Comparison of ENCODE assay signal across 10 cellular contexts in the genomic region with DNA sequence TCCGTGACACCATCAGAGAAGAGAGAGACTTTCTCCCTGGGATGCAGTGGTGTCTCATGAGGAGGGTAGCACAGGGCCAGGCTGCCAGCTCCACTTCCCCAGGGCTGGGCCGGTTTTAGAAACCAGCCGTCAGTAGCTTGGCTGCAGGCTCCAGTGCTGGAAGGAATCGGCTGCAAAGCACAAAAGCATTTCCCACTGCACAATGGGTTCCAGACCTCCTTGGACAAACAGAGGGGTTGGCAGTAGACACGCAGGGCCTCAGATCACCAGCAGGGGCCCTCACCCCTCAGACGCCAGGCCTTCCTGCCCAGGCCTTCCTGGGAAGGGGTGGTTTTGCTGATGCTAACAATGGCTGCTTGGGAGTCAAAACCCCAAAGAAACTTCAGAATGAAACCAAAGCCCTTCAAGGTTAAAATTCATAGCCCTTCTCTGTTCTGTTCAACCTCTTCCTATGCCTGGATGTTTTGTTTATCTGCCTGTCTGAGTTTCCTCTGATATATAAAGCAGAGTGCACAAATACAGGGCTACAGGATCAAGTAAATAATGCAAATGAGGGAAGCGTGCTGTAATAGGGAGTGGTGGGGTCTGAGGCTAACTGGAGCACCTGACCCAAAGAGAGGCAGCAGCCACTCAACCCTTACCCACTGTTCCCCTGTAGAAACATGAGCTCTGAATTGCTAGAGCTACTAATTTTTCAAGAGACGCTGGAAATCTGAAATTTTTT. TPM values are rescaled to one million over a fixed set of nuclear protein-coding genes. Genes with fewer than 3 reads are reported as not detected.
DNase-seq lines count a peak whose midpoint lies in the region; ATAC-seq, FAIRE-seq and TF ChIP-seq lines count a peak whose summit lies in the region.
"Had no signal": no experiment of that assay in that cellular context is flagged by ENCODE, and none has a peak within 500 bp of the region (broad histone marks: within the 10 kb centered on the region; RNA-seq: fewer than 3 reads in every experiment).

No MANE protein-coding gene starts in this region.

- DNase-seq in NCI-H2196 (lab: John Stamatoyannopoulos, UW; ENCODE audit: unreplicated experiment) (peak; percentile 18), NCI-H2196 treated with DMSO at 0.1 percent for 48 hours (lab: John Stamatoyannopoulos, UW; ENCODE audit: unreplicated experiment) (no peak), body of pancreas (peak in 2 of 4 donors; percentile 14), HepG2 (ENCODE audit: low spot score) (peak; percentile 64)

- H3K9me3 ChIP-seq in body of pancreas = no peaks in the 10 kb centered on the region
- H3K9me3 ChIP-seq in HepG2 (ENCODE audit: low read length) = no peaks in the 10 kb centered on the region
- H3K9me3 ChIP-seq: thyroid gland had no signal

- H3K9ac ChIP-seq in KMS-11 (no peak overlapping the region), HepG2 (ENCODE audit: insufficient read depth, low read depth, low read length) (no peak overlapping the region)
- H3K9ac ChIP-seq: BLaER1 treated with 17β-estradiol and CSF1 and Interleukin-3, amounts not matched to agents 10 nM and 100 nM had no signal

- peak; percentile 80 for TF ChIP-seq CTCF in KMS-11 (conservative IDR thresholded peaks at IDR 0.05; ENCODE audit: low read depth, low read length)
- peak in 6 of 7 experiments; percentile 7 to 24 (median 20) for TF ChIP-seq CTCF in body of pancreas (IDR thresholded peaks at IDR 0.05)
- TF ChIP-seq CTCF in HepG2 (CRISPR knock-in tag; IDR thresholded peaks at IDR 0.05) = peak; percentile 93

- no peak overlapping the region for H3K4me3 ChIP-seq in KMS-11 (IDR thresholded peaks at IDR 0.05; ENCODE audit: insufficient read depth, low read depth, low read length)
- no peak overlapping the region for H3K4me3 ChIP-seq in body of pancreas
- H3K4me3 ChIP-seq in HepG2 (replicated peaks in 1 of 3; ENCODE audit: insufficient read depth in 1 of 3, low read depth in 2 of 3, low read length in 3 of 3) = peak overlapping the region in 1 of 3 experiments; percentile 23; a peak in 1 of 6 replicates
- H3K4me3 ChIP-seq: BLaER1 treated with 17β-estradiol and CSF1 and Interleukin-3, amounts not matched to agents 10 nM and 100 nM; thyroid gland had no signal

- H3K27me3 ChIP-seq in KMS-11 (ENCODE audit: insufficient read depth, low read depth) = no peaks in the 10 kb centered on the region
- no peaks in the 10 kb centered on the region for H3K27me3 ChIP-seq in body of pancreas
- H3K27me3 ChIP-seq in HepG2 (ENCODE audit: control insufficient read depth in 1 of 2, insufficient read depth in 2 of 2, low read length in 2 of 2) = peaks cover 2 to 5% of the 10 kb centered on the region in 2 experiments; a peak in 3 of 5 replicates
- H3K27me3 ChIP-seq: BLaER1 treated with 17β-estradiol and CSF1 and Interleukin-3, amounts not matched to agents 10 nM and 100 nM; thyroid gland had no signal

- TF ChIP-seq POLR2A in body of pancreas (IDR thresholded peaks at IDR 0.05) (no peak), HepG2 (IDR thresholded peaks at IDR 0.05; ENCODE audit: insufficient read depth in 1 of 2, low read depth in 2 of 2, low read length in 2 of 2) (no peak)

- CTCF ChIA-PET in HepG2 (lab: Yijun Ruan, JAX; ENCODE audit: low intra/inter-chr PET ratio, low total read pairs) = interaction anchor here (0.7 to 2.3 kb wide), 3 partner anchors 69 to 147 kb away, joined by 3 to 13 read pairs (median 8); partner anchors contain the start of gene EMP2

- WGBS in body of pancreas, 2 donors = 70 to 81% methylated on average over 7 to 8 of the region's 8 CpGs
- 31% methylated on average over 5 of the region's 8 CpGs for WGBS in HepG2 (ENCODE audit: low lambda C conversion rate)

- BruUV-seq in HepG2 (replicated peaks; lab: Mats Ljungman, UMichigan) = no TSS peak

- peak; percentile 97 for FAIRE-seq in HepG2 (lab: Jason Lieb, UNC)

- H2AFZ ChIP-seq in KMS-11 (ENCODE audit: low read depth) (peak overlapping the region; percentile 72), HepG2 (ENCODE audit: low read length) (peak overlapping the region; percentile 21)

- peak; percentile 77 for TF ChIP-seq RAD21 in HepG2 (CRISPR knock-in tag; IDR thresholded peaks at IDR 0.05)

- no peak for TF ChIP-seq EP300 in HepG2 (IDR thresholded peaks at IDR 0.05; ENCODE audit: low read depth in 2 of 2, low read length in 2 of 2)
- no peak for TF ChIP-seq EP300 in HepG2 (CRISPR knock-in tag; IDR thresholded peaks at IDR 0.05; ENCODE audit: borderline replicate concordance)

- no peak overlapping the region for H3K27ac ChIP-seq in KMS-11
- H3K27ac ChIP-seq in body of pancreas = no peak overlapping the region
- no peak overlapping the region for H3K27ac ChIP-seq in HepG2 (ENCODE audit: extremely low read length, insufficient read depth, low read length)
- H3K27ac ChIP-seq: BLaER1 treated with 17β-estradiol and CSF1 and Interleukin-3, amounts not matched to agents 10 nM and 100 nM; thyroid gland had no signal

- H3K4me2 ChIP-seq in KMS-11 (0 out of 2 replicates have a peak overlapping the region, but pooled peaks have one; percentile 17), HepG2 (ENCODE audit: low read depth, low read length) (peak overlapping the region; percentile 60)

- H3K4me1 ChIP-seq in KMS-11 (ENCODE audit: low read depth, poor library complexity, severe bottlenecking) (peaks cover 25% of the 10 kb centered on the region), body of pancreas (no peaks in the 10 kb centered on the region), HepG2 (ENCODE audit: insufficient read depth, low read length) (peaks cover 18% of the 10 kb centered on the region)
- H3K4me1 ChIP-seq: thyroid gland had no signal

- ATAC-seq in body of pancreas (no peak), HepG2 (peak; percentile 98), HG03159 (IDR thresholded peaks at IDR 0.05; ENCODE audit: unreplicated experiment) (no peak), HG02678 (IDR thresholded peaks at IDR 0.05; ENCODE audit: unreplicated experiment) (no peak), HG03342 (IDR thresholded peaks at IDR 0.05; ENCODE audit: unreplicated experiment) (no peak)

- H3K79me2 ChIP-seq in KMS-11 (ENCODE audit: insufficient read depth, low read depth) (no peaks in the 10 kb centered on the region), HepG2 (ENCODE audit: insufficient read depth, low read length) (no peaks in the 10 kb centered on the region)

- in situ Hi-C loops in HepG2 (cut with HindIII; ENCODE audit: extremely low pct_ligation_motif_present, low pct_unique_long_range_greater_than_20kb) = no loop called here

- intact Hi-C loops in body of pancreas (cut with DNase I) (no loop called here), HepG2 (cut with micrococcal nuclease; ENCODE audit: unreplicated experiment) (loop anchor here (1.0 kb wide), 2 partner anchors 20 to 69 kb away; no protein-coding TSS in a partner anchor)

- no peaks in the 10 kb centered on the region for H4K20me1 ChIP-seq in KMS-11 (ENCODE audit: insufficient read depth)
- no peaks in the 10 kb centered on the region for H4K20me1 ChIP-seq in HepG2 (ENCODE audit: insufficient read depth, low read length)
- H4K20me1 ChIP-seq: BLaER1 treated with 17β-estradiol and CSF1 and Interleukin-3, amounts not matched to agents 10 nM and 100 nM had no signal

- H3K36me3 ChIP-seq in KMS-11 (ENCODE audit: insufficient read depth) (no peaks in the 10 kb centered on the region), body of pancreas (replicated peaks in 1 of 2; ENCODE audit: insufficient read depth in 1 of 2, low read depth in 2 of 2) (no peaks in the 10 kb centered on the region), HepG2 (replicated peaks in 1 of 2; ENCODE audit: control insufficient read depth in 1 of 2, insufficient read depth in 2 of 2, low read length in 2 of 2) (no peaks in the 10 kb centered on the region)
- H3K36me3 ChIP-seq: BLaER1 treated with 17β-estradiol and CSF1 and Interleukin-3, amounts not matched to agents 10 nM and 100 nM; thyroid gland had no signal

- POLR2A ChIA-PET in HepG2 (lab: Yijun Ruan, JAX) = no interaction called here

TF ChIP-seq in HepG2, 621 proteins besides CTCF, POLR2A, EP300 and RAD21 (continues in another document):
- TF ChIP-seq FOXK2 (IDR thresholded peaks at IDR 0.05) (no peak), NPAS2 (CRISPR knock-in tag; IDR thresholded peaks at IDR 0.05; ENCODE audit: borderline replicate concordance) (no peak), FLYWCH1 (CRISPR knock-in tag; IDR thresholded peaks at IDR 0.05) (no peak), ELF3 (CRISPR knock-in tag; IDR thresholded peaks at IDR 0.05) (peak; percentile 71)

RNA-seq across cellular contexts. Expression of gene TEKT5, which starts 26.2 kb away (rescaled TPM):
- total RNA-seq in body of pancreas = not detected
- not detected in 2 replicates for total RNA-seq in HepG2 (2016; rRNA removed; fragmentation: Illumina TruSeq; extraction: Trizol)
- not detected in 2 replicates for total RNA-seq in HepG2 (2016; cell fraction: cytosol; rRNA removed; fragmentation: Illumina TruSeq; extraction: Trizol; ENCODE audit: low read depth)
- not detected in 2 replicates for total RNA-seq in HepG2 (2016; cell fraction: insoluble cytoplasmic fraction; rRNA removed; fragmentation: Illumina TruSeq; extraction: Trizol)
- total RNA-seq in HepG2 (2016; cell fraction: membrane; rRNA removed; fragmentation: Illumina TruSeq; extraction: Trizol) = not detected in 2 replicates
- not detected in 2 replicates for total RNA-seq in HepG2 (2016; cell fraction: nucleus; rRNA removed; fragmentation: Illumina TruSeq; extraction: Trizol)
- polyA plus RNA-seq in HepG2 (2011; rRNA removed) = 0.16 and 0.25 TPM in 2 replicates
- 0.08 TPM in 1 of 2 replicates, not detected in the other for polyA plus RNA-seq in HepG2 (2011; cell fraction: cytosol; rRNA removed)
- polyA plus RNA-seq in HepG2 (2011; cell fraction: nucleus; rRNA removed) = 0.12 and 0.16 TPM in 2 replicates
- 0.39 and 0.84 TPM in 2 replicates for polyA plus RNA-seq in HepG2 (2012)
- polyA plus RNA-seq in HepG2 (2016; cell fraction: cytosol; fragmentation: Illumina TruSeq; extraction: Trizol; ENCODE audit: low read depth) = not detected in 2 replicates
- polyA plus RNA-seq in HepG2 (2016; cell fraction: insoluble cytoplasmic fraction; fragmentation: Illumina TruSeq; extraction: Trizol; ENCODE audit: low read depth) = not detected in 2 replicates
- polyA plus RNA-seq in HepG2 (2016; cell fraction: membrane; fragmentation: Illumina TruSeq; extraction: Trizol; ENCODE audit: low read depth) = not detected in 2 replicates
- polyA plus RNA-seq in HepG2 (2016; cell fraction: nucleus; fragmentation: Illumina TruSeq; extraction: Trizol; ENCODE audit: insufficient read depth, low read depth) = not detected in 2 replicates
- polyA minus RNA-seq in HepG2 (2011; rRNA and poly(A)+ RNA removed; ENCODE audit: low replicate concordance) = not detected in 2 replicates
- not detected in 2 replicates for polyA minus RNA-seq in HepG2 (2011; cell fraction: cytosol; rRNA and poly(A)+ RNA removed)
- 0.64 and 1.2 TPM in 2 replicates for polyA minus RNA-seq in HepG2 (2011; cell fraction: nucleus; rRNA and poly(A)+ RNA removed)

Comparison
In these comparisons a context has a peak if more than half of its experiments do, and no peak if none do; other contexts are left out.
1. CTCF ChIP-seq: peak in every context shown above with its lines; median percentile 93 in HepG2; 80 in KMS-11; 20 in body of pancreas.